Comparison of ENCODE assay signal across 14 cellular contexts in the genomic region with DNA sequence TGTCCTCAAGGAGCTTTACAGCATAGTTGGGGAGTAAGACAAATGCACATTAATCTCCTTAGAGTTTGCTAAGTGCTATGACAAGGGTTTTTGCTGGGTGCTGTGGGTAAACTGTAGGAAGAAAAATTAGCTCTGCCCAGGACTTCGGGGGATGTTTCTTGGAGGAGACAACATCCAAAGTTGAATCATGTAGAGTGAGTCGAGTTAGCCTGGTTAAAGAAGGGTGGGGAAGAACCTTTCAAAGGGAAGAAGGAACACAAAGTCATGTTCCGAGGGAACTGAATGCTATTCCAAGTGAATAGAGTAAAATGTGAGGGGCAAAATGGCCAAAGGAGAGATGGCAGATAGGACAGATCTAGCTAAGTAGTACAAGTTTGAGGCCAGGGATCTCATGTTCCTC.
"Had no signal": no experiment of that assay in that cellular context is flagged by ENCODE, and none has a peak within 500 bp of the region (broad histone marks: within the 10 kb centered on the region; RNA-seq: fewer than 3 reads in every experiment).

No MANE protein-coding gene starts in this region.

- H3K4me3 ChIP-seq: ascending aorta, colonic mucosa, heart right ventricle, left ventricle myocardium inferior, ovary, transverse colon had no signal

- FAIRE-seq: frontal cortex had no signal

- H3K27me3 ChIP-seq: ascending aorta, colonic mucosa, heart right ventricle, ovary, transverse colon had no signal

- ATAC-seq: activated CD8-positive, alpha-beta T cell treated with anti-CD3 and anti-CD28 coated beads for 36 hours; heart right ventricle; stimulated activated effector memory CD8-positive, alpha-beta T cell treated with anti-CD3 and anti-CD28 coated beads, Interleukin-12 subunit alpha, Interleukin-12 subunit beta, amount 100 ng/mL, for 72 hours had no signal

- DNase-seq: activated CD8-positive, alpha-beta T cell treated with anti-CD3 and anti-CD28 coated beads for 36 hours; activated naive CD8-positive, alpha-beta T cell treated with anti-CD3 and anti-CD28 coated beads, Interleukin-2, amount 10 ng/mL, durations not matched to agents 7 days and 5 days; caudate nucleus; colonic mucosa; heart right ventricle; islet precursor cell; left ventricle myocardium inferior; ovary; T1000; transverse colon had no signal

- H3K9me3 ChIP-seq: ascending aorta, colonic mucosa, heart right ventricle, left ventricle myocardium inferior, ovary, transverse colon had no signal

- H3K27ac ChIP-seq: ascending aorta, colonic mucosa, heart right ventricle, left ventricle myocardium inferior, ovary, transverse colon, VCaP had no signal

- H3K4me1 ChIP-seq: colonic mucosa had no signal

- H3K36me3 ChIP-seq: ovary had no signal
